10 cellular contexts compared by ENCODE assay signal in the genomic region with DNA sequence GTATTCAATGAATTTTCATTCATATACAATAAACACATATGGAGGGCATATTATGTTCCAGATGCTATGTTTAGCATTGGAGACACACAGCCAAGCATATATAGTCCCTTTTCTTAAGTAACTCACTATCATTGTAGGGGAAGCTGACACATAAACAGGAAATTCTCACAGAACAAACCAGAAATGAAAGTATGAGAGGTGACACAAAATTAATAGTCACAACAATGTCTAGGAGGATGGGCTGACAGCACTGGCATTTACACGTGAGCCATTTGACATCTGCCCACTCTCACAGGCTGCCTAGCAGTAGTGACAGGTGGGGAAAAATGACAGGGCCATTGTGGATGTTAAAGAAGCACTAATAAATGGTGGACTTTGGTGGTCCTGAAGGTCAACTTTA.
DNase-seq lines count a peak whose midpoint lies in the region; ATAC-seq and TF ChIP-seq lines count a peak whose summit lies in the region.
"Had no signal": no experiment of that assay in that cellular context is flagged by ENCODE, and none has a peak within 500 bp of the region (broad histone marks: within the 10 kb centered on the region; RNA-seq: fewer than 3 reads in every experiment).

No MANE protein-coding gene starts in this region.

- CTCF ChIA-PET in RWPE1 (lab: Yijun Ruan, JAX), result no interaction called here

- ATAC-seq in GM18520 (IDR thresholded peaks at IDR 0.05; ENCODE audit: unreplicated experiment), result peak; percentile 17
- no peak for ATAC-seq in HG03108 (IDR thresholded peaks at IDR 0.05; ENCODE audit: unreplicated experiment)
- ATAC-seq in HG02588 (IDR thresholded peaks at IDR 0.05; ENCODE audit: unreplicated experiment), result no peak
- ATAC-seq: body of pancreas, PC-3 had no signal

- no peak overlapping the region for H3K27ac ChIP-seq in RWPE1

- no peak for TF ChIP-seq CTCF in RWPE1 (conservative IDR thresholded peaks at IDR 0.05; ENCODE audit: low read depth)

- POLR2A ChIA-PET in RWPE1 (lab: Yijun Ruan, JAX; ENCODE audit: low non-redundant PET), result no interaction called here

- peak in 3 of 5 experiments; percentile 24 to 90 (median 57) for DNase-seq in T-helper 2 cell
- DNase-seq in effector CD8-positive, alpha-beta T cell (lab: John Stamatoyannopoulos, UW), result peak; percentile 4
- DNase-seq in stimulated activated CD4-positive, alpha-beta T cell treated with anti-CD3 and anti-CD28 coated beads, Interleukin-4, amount 100 ng/mL, for 1 hour, result peak; percentile 41
- DNase-seq in RWPE1 (ENCODE audit: low spot score), result no peak
- no peak for DNase-seq in HUDEP-2 (lab: John Stamatoyannopoulos, UW; ENCODE audit: unreplicated experiment in 76 of 76)
- DNase-seq: PC-3 had no signal

Comparison
In these comparisons a context has a peak if more than half of its experiments do, and no peak if none do; other contexts are left out.
1. DNase-seq: peak in T-helper 2 cell (3 of 5), effector CD8-positive, alpha-beta T cell (single experiment) and stimulated activated CD4-positive, alpha-beta T cell treated with anti-CD3 and anti-CD28 coated beads, Interleukin-4, amount 100 ng/mL, for 1 hour (single experiment); none in RWPE1 (single experiment) and HUDEP-2 (0 of 76).